15 cellular contexts compared by ENCODE assay signal in genomic region chr1:185767721-185768120, GRCh38. TPM values are rescaled to one million over a fixed set of nuclear protein-coding genes. Genes with fewer than 3 reads are reported as not detected.
DNase-seq lines count a peak whose midpoint lies in the region; ATAC-seq, FAIRE-seq and TF ChIP-seq lines count a peak whose summit lies in the region.
"Had no signal": no experiment of that assay in that cellular context is flagged by ENCODE, and none has a peak within 500 bp of the region (broad histone marks: within the 10 kb centered on the region; RNA-seq: fewer than 3 reads in every experiment).

No MANE protein-coding gene starts in this region.

- peaks cover 0 to 3% (median 0%) of the 10 kb centered on the region in 12 donors for H3K9me3 ChIP-seq in heart left ventricle
- H3K9me3 ChIP-seq in endothelial cell of umbilical vein (replicated peaks; ENCODE audit: control insufficient read depth, insufficient read depth, low read length), result no peaks in the 10 kb centered on the region
- H3K9me3 ChIP-seq in MM.1S (replicated peaks; ENCODE audit: insufficient read depth, low read length), result no peaks in the 10 kb centered on the region
- H3K9me3 ChIP-seq: Caco-2 had no signal

- H3K27me3 Mint-ChIP-seq in CD14-positive monocyte (ENCODE audit: low read depth in 3 of 3), result peaks cover 3 to 8% (median 3%) of the 10 kb centered on the region in 3 donors

- H3K9me1 ChIP-seq in endothelial cell of umbilical vein (replicated peaks; ENCODE audit: control insufficient read depth, extremely low read depth, insufficient read depth, low read length), result no peaks in the 10 kb centered on the region

- BruUV-seq in endothelial cell of umbilical vein (replicated peaks; lab: Mats Ljungman, UMichigan), result no TSS peak

- peak; percentile 63 for ATAC-seq in left ventricle myocardium superior
- no peak for ATAC-seq in heart left ventricle
- ATAC-seq: GM12878, GM23338 had no signal

- no peaks in the 10 kb centered on the region for H3K4me1 Mint-ChIP-seq in CD14-positive monocyte
- H3K4me1 Mint-ChIP-seq: CD8-positive, alpha-beta memory T cell had no signal

- H3K27ac Mint-ChIP-seq in CD14-positive monocyte, result no peak overlapping the region
- H3K27ac Mint-ChIP-seq: CD8-positive, alpha-beta memory T cell had no signal

- no peaks in the 10 kb centered on the region for H3F3A ChIP-seq in MM.1S (ENCODE audit: insufficient read depth, low read length)

- TF ChIP-seq CTCF in heart left ventricle (IDR thresholded peaks at IDR 0.05) (no peak), endothelial cell of umbilical vein (IDR thresholded peaks at IDR 0.05; ENCODE audit: extremely low read depth in 1 of 2, insufficient read depth in 1 of 2, low read depth in 1 of 2, low read length in 2 of 2) (no peak), CD14-positive monocyte (IDR thresholded peaks at IDR 0.05) (no peak), MM.1S (IDR thresholded peaks at IDR 0.05; ENCODE audit: low read length) (no peak)

- no peak overlapping the region for H3K4me3 ChIP-seq in heart left ventricle
- no peak overlapping the region for H3K4me3 ChIP-seq in endothelial cell of umbilical vein (replicated peaks in 1 of 3; ENCODE audit: insufficient read depth in 1 of 3, low read depth in 1 of 3, low read length in 3 of 3)
- no peak overlapping the region for H3K4me3 ChIP-seq in MM.1S (ENCODE audit: low read length)
- H3K4me3 ChIP-seq: GM12878, GM23338 had no signal

- no peak overlapping the region for H3K9ac ChIP-seq in endothelial cell of umbilical vein (replicated peaks; ENCODE audit: extremely low read depth, insufficient read depth, low read length)
- no peak overlapping the region for H3K9ac ChIP-seq in MM.1S (ENCODE audit: low read length)

- TF ChIP-seq POLR2A in heart left ventricle (IDR thresholded peaks at IDR 0.05) (no peak), endothelial cell of umbilical vein (IDR thresholded peaks at IDR 0.05; ENCODE audit: low read depth, low read length) (no peak)

- H3K27me3 ChIP-seq in heart left ventricle, result no peaks in the 10 kb centered on the region
- no peaks in the 10 kb centered on the region for H3K27me3 ChIP-seq in endothelial cell of umbilical vein (ENCODE audit: control insufficient read depth in 2 of 2, insufficient read depth in 2 of 2, low read length in 2 of 2)
- H3K27me3 ChIP-seq in MM.1S (replicated peaks; ENCODE audit: insufficient read depth, low read length), result no peaks in the 10 kb centered on the region

- no peak overlapping the region for H3K4me3 Mint-ChIP-seq in CD14-positive monocyte
- H3K4me3 Mint-ChIP-seq: CD8-positive, alpha-beta memory T cell; GM23338 had no signal

- DNase-seq in DMS 273 (lab: John Stamatoyannopoulos, UW; ENCODE audit: unreplicated experiment) (peak; percentile 26), DMS 273 treated with DMSO at 0.1 percent for 48 hours (lab: John Stamatoyannopoulos, UW) (no peak), left ventricle myocardium superior (no peak), heart left ventricle (no peak), endothelial cell of umbilical vein (ENCODE audit: low read depth, low spot score) (peak; percentile 68), CD14-positive monocyte (ENCODE audit: low spot score) (no peak), NCI-H1694 (lab: John Stamatoyannopoulos, UW) (no peak), MM.1S (no peak)
- DNase-seq: Caco-2; CD8-positive, alpha-beta memory T cell; H7 had no signal

- FAIRE-seq in endothelial cell of umbilical vein (lab: Jason Lieb, UNC), result no peak
- FAIRE-seq: GM12878, GM18507 had no signal

- no peaks in the 10 kb centered on the region for H3K9me2 ChIP-seq in MM.1S (replicated peaks; ENCODE audit: insufficient read depth, low read length)

- POLR2A ChIA-PET in endothelial cell of umbilical vein (lab: Charles Lee), result no interaction called here

- H4K20me1 ChIP-seq in endothelial cell of umbilical vein (replicated peaks; ENCODE audit: control insufficient read depth, extremely low read depth, insufficient read depth, low read length) (no peaks in the 10 kb centered on the region), MM.1S (ENCODE audit: insufficient read depth, low read length) (no peaks in the 10 kb centered on the region)

- H3K36me3 ChIP-seq in heart left ventricle (no peaks in the 10 kb centered on the region), endothelial cell of umbilical vein (ENCODE audit: control insufficient read depth in 2 of 2, extremely low read depth in 1 of 2, insufficient read depth in 2 of 2, low read length in 2 of 2) (no peaks in the 10 kb centered on the region), MM.1S (replicated peaks; ENCODE audit: insufficient read depth, low read length) (no peaks in the 10 kb centered on the region)

- no peaks in the 10 kb centered on the region for H3K36me3 Mint-ChIP-seq in CD14-positive monocyte
- H3K36me3 Mint-ChIP-seq: CD8-positive, alpha-beta memory T cell had no signal

- H2AFZ ChIP-seq in endothelial cell of umbilical vein (ENCODE audit: low read depth, low read length) (no peak overlapping the region), MM.1S (ENCODE audit: low read length) (no peak overlapping the region)
- H2AFZ ChIP-seq: GM23338 had no signal

- H3K4me2 ChIP-seq in endothelial cell of umbilical vein (ENCODE audit: insufficient read depth, low read length) (no peak overlapping the region), MM.1S (ENCODE audit: low read depth, low read length) (no peak overlapping the region)
- H3K4me2 ChIP-seq: GM23338 had no signal

- no peaks in the 10 kb centered on the region for H3K9me3 Mint-ChIP-seq in CD14-positive monocyte
- H3K9me3 Mint-ChIP-seq: GM23338 had no signal

- H3K4me1 ChIP-seq in heart left ventricle, result peaks cover 0 to 7% (median 0%) of the 10 kb centered on the region in 12 donors
- H3K4me1 ChIP-seq in endothelial cell of umbilical vein (ENCODE audit: control insufficient read depth, extremely low read depth, insufficient read depth, low read length), result no peaks in the 10 kb centered on the region
- H3K4me1 ChIP-seq in MM.1S (ENCODE audit: low read length), result no peaks in the 10 kb centered on the region
- H3K4me1 ChIP-seq: Caco-2 had no signal

- no peak overlapping the region for H3K27ac ChIP-seq in heart left ventricle
- no peak overlapping the region for H3K27ac ChIP-seq in endothelial cell of umbilical vein (ENCODE audit: insufficient read depth, low read depth, low read length)
- no peak overlapping the region for H3K27ac ChIP-seq in MM.1S (ENCODE audit: low read length)
- H3K27ac ChIP-seq: 22Rv1 had no signal

- H3K79me2 ChIP-seq in endothelial cell of umbilical vein (ENCODE audit: control insufficient read depth, insufficient read depth, low read length) (no peaks in the 10 kb centered on the region), MM.1S (ENCODE audit: low read length) (no peaks in the 10 kb centered on the region)

- CTCF ChIA-PET in endothelial cell of umbilical vein (lab: Charles Lee), result interaction anchor here (1.4 kb wide), 1 partner anchor 47 kb away, joined by 3 read pairs; no protein-coding TSS in a partner anchor

- dilution Hi-C loops in endothelial cell of umbilical vein (cut with MboI; ENCODE audit: extremely low pct_ligation_motif_present, low sequenced_read_pairs), result no loop called here

- intact Hi-C loops in left ventricle myocardium superior (cut with micrococcal nuclease) (no loop called here), heart left ventricle (cut with DNase I) (no loop called here), endothelial cell of umbilical vein (cut with micrococcal nuclease) (no loop called here), CD14-positive monocyte (cut with micrococcal nuclease) (no loop called here)

TF ChIP-seq in endothelial cell of umbilical vein, 7 proteins besides CTCF, POLR2A, EP300 and RAD21:
- no peak for TF ChIP-seq POLR2AphosphoS5 (IDR thresholded peaks at IDR 0.05; ENCODE audit: insufficient read depth, low read depth, low read length)
- TF ChIP-seq, protein P1, sequence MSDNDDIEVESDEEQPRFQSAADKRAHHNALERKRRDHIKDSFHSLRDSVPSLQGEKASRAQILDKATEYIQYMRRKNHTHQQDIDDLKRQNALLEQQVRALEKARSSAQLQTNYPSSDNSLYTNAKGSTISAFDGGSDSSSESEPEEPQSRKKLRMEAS (IDR thresholded peaks at IDR 0.05; ENCODE audit: insufficient read depth, insufficient read length), result no peak

RNA-seq across cellular contexts. Expression of gene HMCN1, which starts 33.5 kb away (rescaled TPM):
- 3.8 TPM for total RNA-seq in left ventricle myocardium superior
- 10 to 100 TPM in 2 of 9 donors, 1 to 10 TPM in 7; 3.3 to 14.1 (median 6.2) TPM for total RNA-seq in heart left ventricle
- polyA plus RNA-seq in heart left ventricle, result 1 to 10 TPM; 2.1 to 3.9 TPM
- total RNA-seq in endothelial cell of umbilical vein, result 5.6 and 10.3 TPM in 2 replicates
- polyA plus RNA-seq in endothelial cell of umbilical vein, result 16.0 and 24.1 TPM in 2 replicates
- polyA plus RNA-seq in endothelial cell of umbilical vein (2011; cell fraction: cytosol; rRNA removed), result 15.6 and 18.8 TPM in 2 replicates
- 32.0 and 32.6 TPM in 2 replicates for polyA plus RNA-seq in endothelial cell of umbilical vein (2011; cell fraction: nucleus; rRNA removed)
- 3.7 and 7.6 TPM in 2 replicates for polyA plus RNA-seq in endothelial cell of umbilical vein (2012)
- 46.2 and 77.8 TPM in 2 replicates for polyA minus RNA-seq in endothelial cell of umbilical vein
- 0.61 TPM for polyA minus RNA-seq in endothelial cell of umbilical vein (2011; cell fraction: cytosol; rRNA and poly(A)+ RNA removed)
- 37.2 and 43.3 TPM in 2 replicates for polyA minus RNA-seq in endothelial cell of umbilical vein (2011; cell fraction: nucleus; rRNA and poly(A)+ RNA removed)
- not detected for polyA plus RNA-seq in CD14-positive monocyte
- polyA plus RNA-seq: CD8-positive, alpha-beta memory T cell had no signal

Comparison
In these comparisons a context has a peak if more than half of its experiments do, and no peak if none do; other contexts are left out.
1. DNase-seq: peak in DMS 273 (single experiment) and endothelial cell of umbilical vein (single experiment); none in DMS 273 treated with DMSO at 0.1 percent for 48 hours (single experiment), left ventricle myocardium superior (single experiment), heart left ventricle (0 of 5), CD14-positive monocyte (single experiment), NCI-H1694 (single experiment) and MM.1S (single experiment).